ENCODE assay signal across 8 cellular contexts in genomic region chr10:50988792-50989191, GRCh38.
DNase-seq lines count a peak whose midpoint lies in the region; ATAC-seq and TF ChIP-seq lines count a peak whose summit lies in the region.

No MANE protein-coding gene starts in this region.

- H3K27ac Mint-ChIP-seq in mesothelial cell of epicardium: no peak overlapping the region

- no peak for ATAC-seq in GM18519 (IDR thresholded peaks at IDR 0.05; ENCODE audit: low FRiP score, unreplicated experiment)
- no peak for ATAC-seq in HG02870 (IDR thresholded peaks at IDR 0.05; ENCODE audit: unreplicated experiment)
- no peak for ATAC-seq in GM18498 (IDR thresholded peaks at IDR 0.05; ENCODE audit: unreplicated experiment)

- POLR2A ChIA-PET in HEK293 (lab: Yijun Ruan, JAX): no interaction called here

- no peak overlapping the region for H3K4me3 ChIP-seq in HEK293 (ENCODE audit: low read depth, low read length)
- H3K4me3 ChIP-seq in lower leg skin (ENCODE audit: low read depth, poor library complexity, severe bottlenecking): no peak overlapping the region

- no peaks in the 10 kb centered on the region for H3K9me3 Mint-ChIP-seq in mesothelial cell of epicardium

- CTCF ChIA-PET in HEK293 (lab: Yijun Ruan, JAX): interaction anchor here (0.6 to 0.9 kb wide), 5 partner anchors 10 to 1248 kb away, joined by 3 to 4 read pairs (median 3); no protein-coding TSS in a partner anchor

- WGBS in lower leg skin, 2 donors: 34 to 39% methylated on average over 4 of the region's 4 CpGs

- peaks cover 26% of the 10 kb centered on the region for H3K4me1 Mint-ChIP-seq in mesothelial cell of epicardium

- TF ChIP-seq CTCF in HEK293 (tag by site-specific recombination; IDR thresholded peaks at IDR 0.05): peak; percentile 7; the same call in 1 of the 2 replicates
- TF ChIP-seq CTCF in mesothelial cell of epicardium (IDR thresholded peaks at IDR 0.05; ENCODE audit: unreplicated experiment): peak; percentile 41
- TF ChIP-seq CTCF in lower leg skin (IDR thresholded peaks at IDR 0.05): no peak

- H3K36me3 Mint-ChIP-seq in mesothelial cell of epicardium: no peaks in the 10 kb centered on the region

- in situ Hi-C loops in T47D (cut with HindIII; ENCODE audit: low pct_unique_long_range_greater_than_20kb, low sequenced_read_pairs): no loop called here

- no peak overlapping the region for H3K27ac ChIP-seq in HEK293 (ENCODE audit: extremely low read depth, low read depth, low read length)

- TF ChIP-seq POLR2A in lower leg skin (IDR thresholded peaks at IDR 0.05): no peak

- peaks cover 7% of the 10 kb centered on the region for H3K4me1 ChIP-seq in HEK293 (ENCODE audit: control insufficient read depth, insufficient read depth, low read length)

- no peaks in the 10 kb centered on the region for H3K36me3 ChIP-seq in HEK293 (ENCODE audit: control insufficient read depth in 2 of 2, insufficient read depth in 1 of 2, low read length in 2 of 2)

- H3K27me3 Mint-ChIP-seq in mesothelial cell of epicardium (ENCODE audit: low read depth): peaks cover 41% of the 10 kb centered on the region

- no peak overlapping the region for H3K4me3 Mint-ChIP-seq in mesothelial cell of epicardium

- DNase-seq in AG20443 (ENCODE audit: low spot score) (peak; percentile 27), T47D (ENCODE audit: low read depth in 1 of 2, low spot score in 1 of 2) (peak; percentile 33 to 58), mesothelial cell of epicardium (ENCODE audit: low spot score in 2 of 2, unreplicated experiment in 2 of 2) (no peak), lower leg skin (ENCODE audit: low spot score in 2 of 2) (no peak)

- intact Hi-C loops in lower leg skin (cut with DNase I; ENCODE audit: low total_unique reads): no loop called here

- no peaks in the 10 kb centered on the region for H3K9me3 ChIP-seq in HEK293 (ENCODE audit: control insufficient read depth, insufficient read depth, low read depth, low read length)

TF ChIP-seq in HEK293, 187 proteins besides CTCF, POLR2A, EP300 and RAD21:
- TF ChIP-seq ZNF404 (tag by site-specific recombination; IDR thresholded peaks at IDR 0.05): no peak
- TF ChIP-seq ZNF677 (tag by site-specific recombination; IDR thresholded peaks at IDR 0.05): no peak
- TF ChIP-seq ZNF366 (tag by site-specific recombination; conservative IDR thresholded peaks at IDR 0.05): 0 out of 2 replicates have a peak, but pooled peaks have one; percentile 10
- no peak for TF ChIP-seq ZNF394 (tag by site-specific recombination; IDR thresholded peaks at IDR 0.05; ENCODE audit: borderline replicate concordance)
- TF ChIP-seq ZFHX2 (tag by site-specific recombination; conservative IDR thresholded peaks at IDR 0.05): no peak
- TF ChIP-seq, protein P1, sequence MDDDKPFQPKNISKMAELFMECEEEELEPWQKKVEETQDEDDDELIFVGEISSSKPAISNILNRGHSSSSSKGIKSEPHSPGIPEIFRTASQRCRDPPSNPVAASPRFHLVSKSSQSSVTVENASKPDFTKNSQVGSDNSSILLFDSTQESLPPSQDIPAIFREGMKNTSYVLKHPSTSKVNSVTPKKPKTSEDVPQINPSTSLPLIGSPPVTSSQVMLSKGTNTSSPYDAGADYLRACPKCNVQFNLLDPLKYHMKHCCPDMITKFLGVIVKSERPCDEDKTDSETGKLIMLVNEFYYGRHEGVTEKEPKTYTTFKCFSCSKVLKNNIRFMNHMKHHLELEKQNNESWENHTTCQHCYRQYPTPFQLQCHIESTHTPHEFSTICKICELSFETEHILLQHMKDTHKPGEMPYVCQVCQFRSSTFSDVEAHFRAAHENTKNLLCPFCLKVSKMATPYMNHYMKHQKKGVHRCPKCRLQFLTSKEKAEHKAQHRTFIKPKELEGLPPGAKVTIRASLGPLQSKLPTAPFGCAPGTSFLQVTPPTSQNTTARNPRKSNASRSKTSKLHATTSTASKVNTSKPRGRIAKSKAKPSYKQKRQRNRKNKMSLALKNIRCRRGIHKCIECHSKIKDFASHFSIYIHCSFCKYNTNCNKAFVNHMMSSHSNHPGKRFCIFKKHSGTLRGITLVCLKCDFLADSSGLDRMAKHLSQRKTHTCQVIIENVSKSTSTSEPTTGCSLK (tag by site-specific recombination; IDR thresholded peaks at IDR 0.05): no peak
- no peak for TF ChIP-seq ZNF76 (tag by site-specific recombination; IDR thresholded peaks at IDR 0.05; ENCODE audit: borderline replicate concordance, low read depth)
- no peak for TF ChIP-seq ZSCAN23 (tag by site-specific recombination; IDR thresholded peaks at IDR 0.05)
- 0 out of 2 replicates have a peak, but pooled peaks have one; percentile 17 for TF ChIP-seq SP7 (tag by site-specific recombination; IDR thresholded peaks at IDR 0.05)
- peak; percentile 87 for TF ChIP-seq ZNF362 (tag by site-specific recombination; IDR thresholded peaks at IDR 0.05)
- TF ChIP-seq ZNF768 (tag by site-specific recombination; IDR thresholded peaks at IDR 0.05): no peak
- TF ChIP-seq HOXC10 (CRISPR knock-in tag; IDR thresholded peaks at IDR 0.05): no peak
- TF ChIP-seq ZNF202 (tag by site-specific recombination; IDR thresholded peaks at IDR 0.05; ENCODE audit: borderline replicate concordance): no peak
- TF ChIP-seq BCL11A (tag by site-specific recombination; IDR thresholded peaks at IDR 0.05; ENCODE audit: low read depth): no peak
- no peak for TF ChIP-seq HOXD13 (CRISPR knock-in tag; IDR thresholded peaks at IDR 0.05; ENCODE audit: borderline replicate concordance)
- TF ChIP-seq PRDM1 (tag by site-specific recombination; IDR thresholded peaks at IDR 0.05): peak; percentile 75
- TF ChIP-seq ZNF24 (tag by site-specific recombination; IDR thresholded peaks at IDR 0.05): peak; percentile 61; the same call in 1 of the 2 replicates
- TF ChIP-seq ZNF654 (tag by site-specific recombination; IDR thresholded peaks at IDR 0.05; ENCODE audit: low read depth): peak; percentile 80
- TF ChIP-seq ZNF707 (tag by site-specific recombination; IDR thresholded peaks at IDR 0.05): no peak
- TF ChIP-seq, protein P2, sequence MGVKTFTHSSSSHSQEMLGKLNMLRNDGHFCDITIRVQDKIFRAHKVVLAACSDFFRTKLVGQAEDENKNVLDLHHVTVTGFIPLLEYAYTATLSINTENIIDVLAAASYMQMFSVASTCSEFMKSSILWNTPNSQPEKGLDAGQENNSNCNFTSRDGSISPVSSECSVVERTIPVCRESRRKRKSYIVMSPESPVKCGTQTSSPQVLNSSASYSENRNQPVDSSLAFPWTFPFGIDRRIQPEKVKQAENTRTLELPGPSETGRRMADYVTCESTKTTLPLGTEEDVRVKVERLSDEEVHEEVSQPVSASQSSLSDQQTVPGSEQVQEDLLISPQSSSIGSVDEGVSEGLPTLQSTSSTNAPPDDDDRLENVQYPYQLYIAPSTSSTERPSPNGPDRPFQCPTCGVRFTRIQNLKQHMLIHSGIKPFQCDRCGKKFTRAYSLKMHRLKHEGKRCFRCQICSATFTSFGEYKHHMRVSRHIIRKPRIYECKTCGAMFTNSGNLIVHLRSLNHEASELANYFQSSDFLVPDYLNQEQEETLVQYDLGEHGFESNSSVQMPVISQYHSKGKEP (tag by site-specific recombination; IDR thresholded peaks at IDR 0.05): no peak

Comparison
In these comparisons a context has a peak if more than half of its experiments do, and no peak if none do; other contexts are left out.
1. DNase-seq: peak in AG20443 (single experiment) and T47D (2 of 2); none in mesothelial cell of epicardium (0 of 2) and lower leg skin (0 of 2).
2. CTCF ChIP-seq: peak in HEK293 (single experiment) and mesothelial cell of epicardium (single experiment); none in lower leg skin (0 of 3).